Comparison of ENCODE assay signal across 4 cellular contexts in the genomic region with DNA sequence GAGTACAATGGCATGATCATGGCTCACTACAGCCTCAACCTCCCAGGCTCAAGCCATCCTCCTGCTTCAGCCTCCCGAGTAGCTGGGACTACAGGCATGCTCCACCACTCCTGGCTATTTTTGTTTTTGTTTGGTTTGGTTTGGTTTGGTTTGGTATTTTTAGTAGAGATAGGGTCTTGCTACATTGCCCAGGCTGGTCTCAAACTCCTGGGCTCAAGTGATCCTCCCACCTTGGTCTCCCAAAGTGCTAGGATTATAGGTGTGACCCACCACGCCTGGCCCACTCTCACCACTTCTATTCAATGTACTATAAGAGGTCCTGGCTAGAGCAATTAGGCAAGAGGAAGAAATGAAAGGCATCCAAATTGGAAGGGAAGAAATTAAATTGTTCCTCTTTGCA. TPM values are rescaled to one million over a fixed set of nuclear protein-coding genes. Genes with fewer than 3 reads are reported as not detected.
"Had no signal": no experiment of that assay in that cellular context is flagged by ENCODE, and none has a peak within 500 bp of the region (broad histone marks: within the 10 kb centered on the region; RNA-seq: fewer than 3 reads in every experiment).

No MANE protein-coding gene starts in this region.

RNA-seq across cellular contexts. Expression of gene CNGB1, which starts 29.0 kb away (rescaled TPM):
- total RNA-seq: LHCN-M2, M059J, MCF 10A, NCI-H460 had no signal
